Comparison of ENCODE assay signal across 22 cellular contexts in genomic region chr16:84059111-84059510, GRCh38. TPM values are rescaled to one million over a fixed set of nuclear protein-coding genes. Genes with fewer than 3 reads are reported as not detected.
"Had no signal": no experiment of that assay in that cellular context is flagged by ENCODE, and none has a peak within 500 bp of the region (broad histone marks: within the 10 kb centered on the region; RNA-seq: fewer than 3 reads in every experiment).

No MANE protein-coding gene starts in this region.

- ATAC-seq: activated CD4-positive, alpha-beta T cell treated with anti-CD3 and anti-CD28 coated beads for 36 hours; activated CD8-positive, alpha-beta T cell treated with anti-CD3 and anti-CD28 coated beads for 36 hours; activated T-cell treated with anti-CD3 and anti-CD28 coated beads, Interleukin-2, amount 50 U/mL, for 72 hours; K562; PC-3 had no signal

- H3K4me1 ChIP-seq: breast epithelium had no signal

- H3K9me3 ChIP-seq: adrenal gland, breast epithelium had no signal

- H3K27ac ChIP-seq: breast epithelium, VCaP had no signal

- H3K27me3 ChIP-seq: adrenal gland, breast epithelium had no signal

- H3K4me3 ChIP-seq: adrenal gland, breast epithelium, K562 had no signal

- DNase-seq: activated CD4-positive, alpha-beta T cell treated with anti-CD3 and anti-CD28 coated beads for 36 hours; activated CD8-positive, alpha-beta memory T cell treated with anti-CD3 and anti-CD28 coated beads, Interleukin-2, amount 50 U/mL, for 4 hours; activated CD8-positive, alpha-beta T cell treated with anti-CD3 and anti-CD28 coated beads for 36 hours; activated naive CD4-positive, alpha-beta T cell treated with anti-CD3 and anti-CD28 coated beads, Interleukin-2, amount 50 U/mL, for 16 hours; activated naive CD8-positive, alpha-beta T cell treated with anti-CD3 and anti-CD28 coated beads, Interleukin-2, amount 10 ng/mL, durations not matched to agents 7 days and 5 days; activated T-cell treated with anti-CD3 and anti-CD28 coated beads, Interleukin-2, amount 50 U/mL, for 72 hours; anterior cingulate cortex; Karpas-422; MM.1S; NCI-H1105 treated with DMSO at 0.1 percent for 48 hours; NCI-H1436 treated with DMSO at 0.1 percent for 48 hours; NCI-H187; NCI-H2081; NCI-H510A treated with DMSO at 0.1 percent for 48 hours; NCI-H69; PC-3; SIG-M5 had no signal

RNA-seq across cellular contexts. Expression of gene SLC38A8, which starts 16.5 kb away (rescaled TPM):
- total RNA-seq: activated CD4-positive, alpha-beta T cell treated with anti-CD3 and anti-CD28 coated beads for 36 hours; activated CD8-positive, alpha-beta T cell treated with anti-CD3 and anti-CD28 coated beads for 36 hours; activated naive CD8-positive, alpha-beta T cell treated with anti-CD3 and anti-CD28 coated beads, Interleukin-2, amount 10 ng/mL, durations not matched to agents 7 days and 5 days; activated T-cell treated with anti-CD3 and anti-CD28 coated beads, Interleukin-2, amount 50 U/mL, for 72 hours; breast epithelium; K562; PC-3; T-helper 2 cell treated with Interferon-gamma antibody and Interleukin-4, amounts not matched to agents 100 ng/mL and 5 ng/mL, for 36 hours had no signal
